ENCODE assay signal across 14 cellular contexts in the genomic region with DNA sequence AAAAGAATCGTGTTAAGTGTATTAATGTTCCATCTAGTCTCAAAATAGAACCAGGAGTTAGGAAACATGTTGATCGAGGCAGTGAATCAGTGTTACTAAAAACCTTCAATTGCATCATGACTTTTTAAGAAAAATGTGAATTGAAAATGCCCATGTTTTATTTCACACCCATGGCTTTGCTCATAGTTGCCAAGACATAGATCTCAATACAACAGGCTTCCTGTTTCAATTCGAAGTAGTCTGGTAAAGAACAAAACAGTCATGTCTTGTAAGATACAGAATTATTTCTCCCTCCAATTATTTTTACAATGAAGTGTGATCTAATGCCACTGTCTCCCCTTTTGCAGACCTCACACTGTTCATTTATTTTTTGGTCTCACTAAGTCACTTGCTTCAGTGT. TPM values are rescaled to one million over a fixed set of nuclear protein-coding genes. Genes with fewer than 3 reads are reported as not detected.
DNase-seq lines count a peak whose midpoint lies in the region; TF ChIP-seq lines count a peak whose summit lies in the region.
"Had no signal": no experiment of that assay in that cellular context is flagged by ENCODE, and none has a peak within 500 bp of the region (broad histone marks: within the 10 kb centered on the region; RNA-seq: fewer than 3 reads in every experiment).

No MANE protein-coding gene starts in this region.

- no peak overlapping the region for H4K91ac ChIP-seq in mesenchymal stem cell (ENCODE audit: low read length)

- H3K14ac ChIP-seq in mesenchymal stem cell (ENCODE audit: low read length in 2 of 2) = no peak overlapping the region

- DNase-seq in activated naive CD4-positive, alpha-beta T cell treated with Interleukin-2 at 50 U/mL for 16 hours = no peak
- DNase-seq in Peyer's patch = no peak
- peak; percentile 19 for DNase-seq in central memory CD4-positive, alpha-beta T cell
- no peak for DNase-seq in mesenchymal stem cell
- DNase-seq in stomach = no peak
- DNase-seq in posterior cingulate gyrus = no peak
- DNase-seq: erythroblast, HCEC 1CT, Karpas-422, NCI-H2029, NCI-H69, pancreas had no signal

- no peak overlapping the region for H2AK5ac ChIP-seq in mesenchymal stem cell (ENCODE audit: low read length, severe bottlenecking)

- no peaks in the 10 kb centered on the region for H3K9me3 ChIP-seq in Peyer's patch
- no peaks in the 10 kb centered on the region for H3K9me3 ChIP-seq in thymus (ENCODE audit: control insufficient read depth)
- peaks cover 8% of the 10 kb centered on the region for H3K9me3 ChIP-seq in mesenchymal stem cell (ENCODE audit: control insufficient read depth, low read length)
- no peaks in the 10 kb centered on the region for H3K9me3 ChIP-seq in stomach
- H3K9me3 ChIP-seq: pancreas had no signal

- no peak overlapping the region for H4K8ac ChIP-seq in mesenchymal stem cell (ENCODE audit: low read length)

- peak overlapping the region; percentile 49 for H3K4me3 Mint-ChIP-seq in activated naive CD4-positive, alpha-beta T cell treated with anti-CD3 and anti-CD28 coated beads, Interleukin-2, amount 50 U/mL, for 24 hours

- H3K27me3 ChIP-seq in Peyer's patch (no peaks in the 10 kb centered on the region), thymus (ENCODE audit: control insufficient read depth, insufficient read depth) (no peaks in the 10 kb centered on the region), mesenchymal stem cell (ENCODE audit: control insufficient read depth in 1 of 2, insufficient read depth in 1 of 2, low read length in 2 of 2) (no peaks in the 10 kb centered on the region), stomach (no peaks in the 10 kb centered on the region)
- H3K27me3 ChIP-seq: pancreas had no signal

- H3K27me3 Mint-ChIP-seq in activated naive CD4-positive, alpha-beta T cell treated with anti-CD3 and anti-CD28 coated beads, Interleukin-2, amount 50 U/mL, for 24 hours = no peaks in the 10 kb centered on the region

- H3K27ac Mint-ChIP-seq in activated naive CD4-positive, alpha-beta T cell treated with anti-CD3 and anti-CD28 coated beads, Interleukin-2, amount 50 U/mL, for 24 hours = peak overlapping the region; percentile 77

- H3K79me1 ChIP-seq in mesenchymal stem cell (replicated peaks; ENCODE audit: low read length, poor library complexity, severe bottlenecking) = no peaks in the 10 kb centered on the region

- no peak for TF ChIP-seq CTCF in Peyer's patch (IDR thresholded peaks at IDR 0.05)
- TF ChIP-seq CTCF in stomach (IDR thresholded peaks at IDR 0.05) = no peak

- peaks cover 13% of the 10 kb centered on the region for H3K9me3 Mint-ChIP-seq in activated naive CD4-positive, alpha-beta T cell treated with anti-CD3 and anti-CD28 coated beads, Interleukin-2, amount 50 U/mL, for 24 hours

- H3K4ac ChIP-seq in mesenchymal stem cell (ENCODE audit: low read depth in 1 of 2, low read length in 2 of 2) = no peak overlapping the region

- H2BK12ac ChIP-seq in mesenchymal stem cell (ENCODE audit: low read length in 2 of 2) = no peak overlapping the region

- H2BK15ac ChIP-seq in mesenchymal stem cell (ENCODE audit: low read depth, poor library complexity, severe bottlenecking) = no peak overlapping the region

- H3K4me1 ChIP-seq in Peyer's patch = no peaks in the 10 kb centered on the region
- H3K4me1 ChIP-seq in thymus (ENCODE audit: control insufficient read depth, insufficient read depth, low read length) = peaks cover 8% of the 10 kb centered on the region
- no peaks in the 10 kb centered on the region for H3K4me1 ChIP-seq in mesenchymal stem cell (ENCODE audit: control insufficient read depth, insufficient read depth, low read depth, low read length)
- no peaks in the 10 kb centered on the region for H3K4me1 ChIP-seq in stomach
- H3K4me1 ChIP-seq: pancreas had no signal

- no peak for TF ChIP-seq EP300 in stomach (IDR thresholded peaks at IDR 0.05)

- H3K36me3 ChIP-seq in Peyer's patch (no peaks in the 10 kb centered on the region), thymus (ENCODE audit: control insufficient read depth, insufficient read depth) (no peaks in the 10 kb centered on the region), mesenchymal stem cell (ENCODE audit: control insufficient read depth in 1 of 2, insufficient read depth in 2 of 2, low read depth in 1 of 2, low read length in 2 of 2) (no peaks in the 10 kb centered on the region), stomach (no peaks in the 10 kb centered on the region)
- H3K36me3 ChIP-seq: pancreas had no signal

- peaks cover 8% of the 10 kb centered on the region for H3K36me3 Mint-ChIP-seq in activated naive CD4-positive, alpha-beta T cell treated with anti-CD3 and anti-CD28 coated beads, Interleukin-2, amount 50 U/mL, for 24 hours

- intact Hi-C loops in stomach (cut with DNase I; ENCODE audit: low total_unique reads) = no loop called here
- intact Hi-C loops in posterior cingulate gyrus (cut with DNase I) = no loop called here

- no peak for TF ChIP-seq POLR2A in Peyer's patch (IDR thresholded peaks at IDR 0.05)
- TF ChIP-seq POLR2A in stomach (IDR thresholded peaks at IDR 0.05) = no peak

- no peak overlapping the region for H2BK5ac ChIP-seq in mesenchymal stem cell (ENCODE audit: low read depth, low read length, poor library complexity, severe bottlenecking)

- H3K4me1 Mint-ChIP-seq in activated naive CD4-positive, alpha-beta T cell treated with anti-CD3 and anti-CD28 coated beads, Interleukin-2, amount 50 U/mL, for 24 hours = peaks cover 45% of the 10 kb centered on the region

- no peak overlapping the region for H2BK120ac ChIP-seq in mesenchymal stem cell (ENCODE audit: low read depth, low read length)

- H3K23ac ChIP-seq in mesenchymal stem cell (ENCODE audit: low read length in 2 of 2) = no peak overlapping the region

- H3K4me2 ChIP-seq in mesenchymal stem cell (ENCODE audit: low read length, poor library complexity, severe bottlenecking) = no peak overlapping the region

- H2AFZ ChIP-seq in mesenchymal stem cell (ENCODE audit: low read depth, low read length) = no peak overlapping the region

- WGBS in thymus = 30% methylated on average over 3 of the region's 3 CpGs
- 89% methylated on average over 1 of the region's 3 CpGs for WGBS in mesenchymal stem cell
- 56 to 76% (median 71%) methylated on average over 3 of the region's 3 CpGs for WGBS in stomach, 5 donors

- no peak overlapping the region for H3K18ac ChIP-seq in mesenchymal stem cell (ENCODE audit: low read depth in 1 of 2, low read length in 2 of 2)

- no peak overlapping the region for H3K9ac ChIP-seq in mesenchymal stem cell (ENCODE audit: low read length)

- no peak overlapping the region for H3K4me3 ChIP-seq in Peyer's patch
- H3K4me3 ChIP-seq in thymus (ENCODE audit: low read length) = no peak overlapping the region
- H3K4me3 ChIP-seq in mesenchymal stem cell (ENCODE audit: insufficient read depth in 1 of 2, low read depth in 1 of 2, low read length in 2 of 2) = no peak overlapping the region
- H3K4me3 ChIP-seq in stomach = no peak overlapping the region
- H3K4me3 ChIP-seq: pancreas had no signal

- H3K27ac ChIP-seq in Peyer's patch (peak overlapping the region in 3 of 4 donors; percentile 52 to 77 (median 61)), thymus (ENCODE audit: low read depth) (peak overlapping the region; percentile 15), mesenchymal stem cell (ENCODE audit: low read length, poor library complexity, severe bottlenecking) (no peak overlapping the region), stomach (no peak overlapping the region)
- H3K27ac ChIP-seq: pancreas had no signal

RNA-seq across cellular contexts. Expression of a gene that starts 44.6 kb away (rescaled TPM):
- total RNA-seq in Peyer's patch = 10 to 100 TPM; 31.0 to 52.8 (median 40.1) TPM
- polyA plus RNA-seq in thymus = 5.3 TPM
- 42.4 TPM for polyA plus RNA-seq in mesenchymal stem cell (2013, experiment 1 of 2)
- polyA plus RNA-seq in mesenchymal stem cell (2013, experiment 2 of 2) = 39.5 TPM
- total RNA-seq in stomach = 10 to 100 TPM in 2 of 5 donors, 1 to 10 TPM in 2, not detected in 1; 2.3 to 96.7 (median 10.0) TPM
- 1 to 10 TPM; 1.7 to 3.3 (median 2.0) TPM for polyA plus RNA-seq in stomach

Comparison
In these comparisons a context has a peak if more than half of its experiments do, and no peak if none do; other contexts are left out.
1. H3K27ac ChIP-seq: peak in Peyer's patch (3 of 4) and thymus (single experiment); none in mesenchymal stem cell (single experiment) and stomach (0 of 5).